In genomic region chr5:140603739-140604138, GRCh38 we compare ENCODE assay signal across 30 cellular contexts.
"Had no signal": no experiment of that assay in that cellular context is flagged by ENCODE, and none has a peak within 500 bp of the region (broad histone marks: within the 10 kb centered on the region; RNA-seq: fewer than 3 reads in every experiment).

No MANE protein-coding gene starts in this region.

- H3K36me3 ChIP-seq: gastrocnemius medialis, stomach, tibial artery, upper lobe of right lung had no signal

- H3K4me3 Mint-ChIP-seq: activated naive CD8-positive, alpha-beta T cell; memory B cell; naive thymus-derived CD4-positive, alpha-beta T cell; neural crest cell; stimulated activated naive B cell treated with anti-CD40 and anti-IgM and Interleukin-4, amounts not matched to agents 10 μg/mL and 1 μg/mL and 100 μg/mL, for 72 hours; T-helper 2 cell treated with Interferon-gamma antibody and Interleukin-4, amounts not matched to agents 5 μg/mL and 100 μg/mL, for 36 hours had no signal

- ATAC-seq: body of pancreas; gastrocnemius medialis; naive thymus-derived CD4-positive, alpha-beta T cell; psoas muscle; stimulated activated naive B cell treated with anti-CD40 and anti-IgM and Interleukin-4, amounts not matched to agents 10 μg/mL and 1 μg/mL and 100 μg/mL, for 72 hours had no signal

- H3K36me3 Mint-ChIP-seq: activated naive CD8-positive, alpha-beta T cell; naive thymus-derived CD4-positive, alpha-beta T cell; stimulated activated naive B cell treated with anti-CD40 and anti-IgM and Interleukin-4, amounts not matched to agents 10 μg/mL and 1 μg/mL and 100 μg/mL, for 72 hours had no signal

- H3K4me3 ChIP-seq: body of pancreas, gastrocnemius medialis, hepatocyte, psoas muscle, smooth muscle cell, stomach, tibial artery, upper lobe of right lung had no signal

- DNase-seq: activated CD4-positive, alpha-beta T cell treated with anti-CD3 and anti-CD28 coated beads for 4 hours; activated CD4-positive, alpha-beta T cell treated with anti-CD3 and anti-CD28 coated beads, Interleukin-2, amount 50 U/mL, for 48 hours; activated CD4-positive, CD25-positive, alpha-beta regulatory T cell; activated CD8-positive, alpha-beta memory T cell treated with anti-CD3 and anti-CD28 coated beads for 24 hours; activated effector memory CD4-positive, alpha-beta T cell treated with Interleukin-2 at 50 U/mL for 16 hours; activated naive CD4-positive, alpha-beta T cell treated with Interleukin-2 at 50 U/mL for 16 hours; aorta; body of pancreas; effector CD8-positive, alpha-beta T cell; erythroblast; gastrocnemius medialis; left cardiac atrium; left ventricle myocardium superior; midbrain; naive thymus-derived CD4-positive, alpha-beta T cell; occipital lobe; psoas muscle; stimulated activated CD4-positive, alpha-beta T cell treated with anti-CD3 and anti-CD28 coated beads, Interleukin-15, amount 100 ng/mL, for 24 hours; stimulated activated CD4-positive, alpha-beta T cell treated with anti-CD3 and anti-CD28 coated beads, Interleukin-2, amount 100 ng/mL, for 24 hours; stimulated activated naive B cell treated with anti-CD40 and anti-IgM and Interleukin-4, amounts not matched to agents 10 μg/mL and 1 μg/mL and 100 μg/mL, for 72 hours; stomach; tibial artery; upper lobe of right lung had no signal

- H3K27ac Mint-ChIP-seq: activated naive CD8-positive, alpha-beta T cell; memory B cell; naive thymus-derived CD4-positive, alpha-beta T cell; stimulated activated naive B cell treated with anti-CD40 and anti-IgM and Interleukin-4, amounts not matched to agents 10 μg/mL and 1 μg/mL and 100 μg/mL, for 72 hours; T-helper 2 cell treated with Interferon-gamma antibody and Interleukin-4, amounts not matched to agents 5 μg/mL and 100 μg/mL, for 36 hours had no signal

- H3K27ac ChIP-seq: gastrocnemius medialis, hepatocyte, parathyroid adenoma, psoas muscle, tibial artery had no signal

- H3K9me3 Mint-ChIP-seq: stimulated activated naive B cell treated with anti-CD40 and anti-IgM and Interleukin-4, amounts not matched to agents 10 μg/mL and 1 μg/mL and 100 μg/mL, for 72 hours; T-helper 2 cell treated with Interferon-gamma antibody and Interleukin-4, amounts not matched to agents 5 μg/mL and 100 μg/mL, for 36 hours had no signal

- H3K4me1 Mint-ChIP-seq: memory B cell; neural crest cell; stimulated activated naive B cell treated with anti-CD40 and anti-IgM and Interleukin-4, amounts not matched to agents 10 μg/mL and 1 μg/mL and 100 μg/mL, for 72 hours had no signal

- H3K27me3 Mint-ChIP-seq: activated naive CD8-positive, alpha-beta T cell had no signal

- H3K4me1 ChIP-seq: body of pancreas, gastrocnemius medialis, parathyroid adenoma, psoas muscle, stomach, tibial artery, upper lobe of right lung had no signal

- H3K27me3 ChIP-seq: body of pancreas, gastrocnemius medialis, hepatocyte, stomach, tibial artery, upper lobe of right lung had no signal

- H3K9me3 ChIP-seq: body of pancreas, gastrocnemius medialis, psoas muscle, stomach, tibial artery, upper lobe of right lung had no signal
